8 cellular contexts compared by ENCODE assay signal in genomic region chr3:38648659-38649499, GRCh38. TPM values are rescaled to one million over a fixed set of nuclear protein-coding genes. Genes with fewer than 3 reads are reported as not detected.
DNase-seq lines count a peak whose midpoint lies in the region; ATAC-seq and TF ChIP-seq lines count a peak whose summit lies in the region.

No MANE protein-coding gene starts in this region.

- no peak overlapping the region for H2BK12ac ChIP-seq in mesenchymal stem cell (ENCODE audit: low read length in 2 of 2)

- H3K27me3 ChIP-seq in mesenchymal stem cell (ENCODE audit: control insufficient read depth in 1 of 2, insufficient read depth in 1 of 2, low read length in 2 of 2), result peaks cover 70 to 95% of the 10 kb centered on the region in 2 experiments
- H3K27me3 ChIP-seq in aorta (ENCODE audit: control insufficient read depth in 1 of 2, insufficient read depth in 2 of 2, low read length in 1 of 2), result no peaks in the 10 kb centered on the region

- peaks cover 10% of the 10 kb centered on the region for H3K9me3 ChIP-seq in mesenchymal stem cell (ENCODE audit: control insufficient read depth, low read length)
- H3K9me3 ChIP-seq in aorta (ENCODE audit: control insufficient read depth, low read length), result no peaks in the 10 kb centered on the region

- H2BK15ac ChIP-seq in mesenchymal stem cell (ENCODE audit: low read depth, poor library complexity, severe bottlenecking), result peak overlapping the region; percentile 23

- intact Hi-C loops in cardiac septum (cut with DNase I) (loop anchor here (1.0 to 2.0 kb wide), 2 partner anchors 68 to 153 kb away; partner anchors contain the start of gene EXOG), Right ventricle myocardium inferior (cut with DNase I) (loop anchor here (2.0 kb wide), 1 partner anchor 76 kb away; no protein-coding TSS in a partner anchor), aorta (cut with DNase I) (loop anchor here in 1 of 2 donors (5.0 kb wide), 1 partner anchor 193 kb away; no protein-coding TSS in a partner anchor)

- H3K27ac ChIP-seq in mesenchymal stem cell (ENCODE audit: low read length, poor library complexity, severe bottlenecking) (no peak overlapping the region), aorta (ENCODE audit: low read depth in 1 of 2, low read length in 2 of 2) (no peak overlapping the region)

- peak overlapping the region in 1 of 2 experiments; percentile 73 for H3K18ac ChIP-seq in mesenchymal stem cell (ENCODE audit: low read depth in 1 of 2, low read length in 2 of 2)

- no peak overlapping the region for H3K14ac ChIP-seq in mesenchymal stem cell (ENCODE audit: low read length in 2 of 2)

- in situ Hi-C loops in astrocyte of the cerebellum (cut with HindIII; ENCODE audit: low sequenced_read_pairs), result loop anchor here (5.0 to 10.0 kb wide), 2 partner anchors 92 to 196 kb away; no protein-coding TSS in a partner anchor

- H3K4me1 ChIP-seq in mesenchymal stem cell (ENCODE audit: control insufficient read depth, insufficient read depth, low read depth, low read length) (peaks cover 15% of the 10 kb centered on the region), aorta (ENCODE audit: control insufficient read depth in 1 of 2, insufficient read depth in 2 of 2, low read length in 2 of 2) (no peaks in the 10 kb centered on the region)

- H2AFZ ChIP-seq in mesenchymal stem cell (ENCODE audit: low read depth, low read length), result peak overlapping the region; percentile 47

- no peak overlapping the region for H2BK5ac ChIP-seq in mesenchymal stem cell (ENCODE audit: low read depth, low read length, poor library complexity, severe bottlenecking)

- no peak overlapping the region for H2AK5ac ChIP-seq in mesenchymal stem cell (ENCODE audit: low read length, severe bottlenecking)

- no peak overlapping the region for H4K8ac ChIP-seq in mesenchymal stem cell (ENCODE audit: low read length)

- DNase-seq in cardiac septum (ENCODE audit: low spot score), result peak; percentile 66
- DNase-seq in Right ventricle myocardium inferior (ENCODE audit: missing footprints), result no peak
- no peak for DNase-seq in astrocyte of the cerebellum (ENCODE audit: low read depth)
- DNase-seq in mesenchymal stem cell, result no peak
- DNase-seq in aorta, result peak in 1 of 2 donors; percentile 77
- DNase-seq in cerebellar cortex (ENCODE audit: low spot score), result no peak
- no peak for DNase-seq in T1000 (lab: John Stamatoyannopoulos, UW)
- DNase-seq in stimulated activated naive CD4-positive, alpha-beta T cell (lab: John Stamatoyannopoulos, UW), result no peak

- 10% methylated on average over 49 of the region's 56 CpGs for WGBS in mesenchymal stem cell
- WGBS in aorta, 2 donors, result 11 to 14% methylated on average over 30 to 56 of the region's 56 CpGs

- H3K4me2 ChIP-seq in mesenchymal stem cell (ENCODE audit: low read length, poor library complexity, severe bottlenecking), result peak overlapping the region; percentile 89

- H3K79me1 ChIP-seq in mesenchymal stem cell (replicated peaks; ENCODE audit: low read length, poor library complexity, severe bottlenecking), result no peaks in the 10 kb centered on the region

- no peak for TF ChIP-seq CTCF in astrocyte of the cerebellum (IDR thresholded peaks at IDR 0.05; ENCODE audit: low read depth, low read length, missing control alignments)

- H2BK120ac ChIP-seq in mesenchymal stem cell (ENCODE audit: low read depth, low read length), result no peak overlapping the region

- peak overlapping the region; percentile 38 for H3K9ac ChIP-seq in mesenchymal stem cell (ENCODE audit: low read length)

- H4K91ac ChIP-seq in mesenchymal stem cell (ENCODE audit: low read length), result no peak overlapping the region

- H3K4ac ChIP-seq in mesenchymal stem cell (ENCODE audit: low read depth in 1 of 2, low read length in 2 of 2), result no peak overlapping the region

- H3K23ac ChIP-seq in mesenchymal stem cell (ENCODE audit: low read length in 2 of 2), result peak overlapping the region in 1 of 2 experiments; percentile 51

- H3K4me3 ChIP-seq in astrocyte of the cerebellum (ENCODE audit: low read depth, low read length), result peak overlapping the region; percentile 54
- peak overlapping the region; percentile 60 to 66 for H3K4me3 ChIP-seq in mesenchymal stem cell (ENCODE audit: insufficient read depth in 1 of 2, low read depth in 1 of 2, low read length in 2 of 2)
- H3K4me3 ChIP-seq in aorta (ENCODE audit: low read length in 2 of 2), result peak overlapping the region; percentile 15 to 49

- ATAC-seq in Right ventricle myocardium inferior, result no peak
- no peak for ATAC-seq in aorta (ENCODE audit: low FRiP score)

- H3K36me3 ChIP-seq in mesenchymal stem cell (ENCODE audit: control insufficient read depth in 1 of 2, insufficient read depth in 2 of 2, low read depth in 1 of 2, low read length in 2 of 2), result no peaks in the 10 kb centered on the region
- no peaks in the 10 kb centered on the region for H3K36me3 ChIP-seq in aorta (ENCODE audit: control insufficient read depth in 1 of 2, insufficient read depth in 2 of 2, low read length in 1 of 2)

RNA-seq across cellular contexts. Expression of gene SCN5A, which starts 0.6 kb away (rescaled TPM):
- total RNA-seq in cardiac septum, result 166 TPM
- 163 TPM for total RNA-seq in Right ventricle myocardium inferior
- polyA plus RNA-seq in mesenchymal stem cell (2013, experiment 1 of 2), result 0.29 TPM
- polyA plus RNA-seq in mesenchymal stem cell (2013, experiment 2 of 2), result 0.34 TPM
- 1 to 10 TPM in 1 of 2 donors, under 1 TPM in 1; 0.45 to 2.0 TPM for total RNA-seq in aorta
- polyA plus RNA-seq in aorta, result under 1 TPM; 0.38 to 0.77 TPM

Comparison
In these comparisons a context has a peak if more than half of its experiments do, and no peak if none do; other contexts are left out.
1. RNA of gene SCN5A, which starts 0.6 kb away (total RNA-seq): 166 TPM in cardiac septum (single experiment) and 163 TPM in Right ventricle myocardium inferior (single experiment); 0.45 to 2.0 TPM in aorta; every median in the first group is over 10 times any median in the second.
2. Peak in every context shown above with its lines, with median percentiles within 50 percentile points of each other: H3K4me3 ChIP-seq.